In genomic region chr6:119116712-119117281, GRCh38 we compare ENCODE assay signal across 11 cellular contexts. TPM values are rescaled to one million over a fixed set of nuclear protein-coding genes. Genes with fewer than 3 reads are reported as not detected.
DNase-seq lines count a peak whose midpoint lies in the region; ATAC-seq and TF ChIP-seq lines count a peak whose summit lies in the region.
"Had no signal": no experiment of that assay in that cellular context is flagged by ENCODE, and none has a peak within 500 bp of the region (broad histone marks: within the 10 kb centered on the region; RNA-seq: fewer than 3 reads in every experiment).

No MANE protein-coding gene starts in this region.

- no peak for TF ChIP-seq EP300 in SK-N-SH (IDR thresholded peaks at IDR 0.05; ENCODE audit: borderline replicate concordance in 1 of 2, low read depth in 1 of 2, low read length in 1 of 2)

- H3K9me3 ChIP-seq in SK-N-SH, result no peaks in the 10 kb centered on the region
- H3K9me3 ChIP-seq: adrenal gland, thoracic aorta had no signal

- H3K36me3 Mint-ChIP-seq in progenitor cell of endocrine pancreas (ENCODE audit: insufficient read depth), result no peaks in the 10 kb centered on the region

- no peaks in the 10 kb centered on the region for H3K9me3 Mint-ChIP-seq in progenitor cell of endocrine pancreas (ENCODE audit: low read depth)

- TF ChIP-seq RAD21 in SK-N-SH (IDR thresholded peaks at IDR 0.05; ENCODE audit: low read length), result no peak

- H3K27me3 ChIP-seq in SK-N-SH (ENCODE audit: insufficient read depth), result no peaks in the 10 kb centered on the region
- H3K27me3 ChIP-seq: adrenal gland had no signal

- H3K27ac Mint-ChIP-seq in progenitor cell of endocrine pancreas, result no peak overlapping the region

- H2AFZ ChIP-seq in SK-N-SH (ENCODE audit: low read depth), result no peak overlapping the region

- TF ChIP-seq CTCF in SK-N-SH (IDR thresholded peaks at IDR 0.05), result peak; percentile 45
- peak; percentile 34; the same call in 1 of the 2 replicates for TF ChIP-seq CTCF in LNCAP (IDR thresholded peaks at IDR 0.05)
- peak; percentile 44 for TF ChIP-seq CTCF in progenitor cell of endocrine pancreas (IDR thresholded peaks at IDR 0.05; ENCODE audit: unreplicated experiment)

- 77% methylated on average over 3 of the region's 3 CpGs for WGBS in SK-N-SH (ENCODE audit: low lambda C conversion rate)

- no peaks in the 10 kb centered on the region for H3K9me2 ChIP-seq in SK-N-SH

- H3K27me3 Mint-ChIP-seq in progenitor cell of endocrine pancreas, result peaks cover 20% of the 10 kb centered on the region

- H3K79me2 ChIP-seq in SK-N-SH (ENCODE audit: insufficient read depth), result no peaks in the 10 kb centered on the region

- H3K4me2 ChIP-seq in SK-N-SH, result no peak overlapping the region

- no peak overlapping the region for H3K4me3 Mint-ChIP-seq in progenitor cell of endocrine pancreas (ENCODE audit: low read depth)

- DNase-seq in SK-N-SH (no peak), dermis microvascular lymphatic vessel endothelial cell (ENCODE audit: low read depth in 2 of 2) (peak; percentile 30 to 56), progenitor cell of endocrine pancreas (ENCODE audit: low spot score, unreplicated experiment) (no peak), NCI-H1048 (lab: John Stamatoyannopoulos, UW) (no peak), NCI-H1694 treated with DMSO at 0.1 percent for 48 hours (lab: John Stamatoyannopoulos, UW) (no peak)
- DNase-seq: ACHN, adrenal gland had no signal

- H3K27ac ChIP-seq in SK-N-SH (ENCODE audit: low read depth in 2 of 2, low read length in 1 of 2), result no peak overlapping the region
- H3K27ac ChIP-seq: adrenal gland, thoracic aorta had no signal

- H3K4me1 Mint-ChIP-seq in progenitor cell of endocrine pancreas (ENCODE audit: low read depth), result no peaks in the 10 kb centered on the region

- H3F3A ChIP-seq in SK-N-SH (replicated peaks; ENCODE audit: insufficient read depth), result no peaks in the 10 kb centered on the region

- H3K4me1 ChIP-seq in SK-N-SH (ENCODE audit: control insufficient read depth in 1 of 2, insufficient read depth in 2 of 2, low read depth in 1 of 2, low read length in 1 of 2), result no peaks in the 10 kb centered on the region
- H3K4me1 ChIP-seq: adrenal gland had no signal

- no peaks in the 10 kb centered on the region for H3K36me3 ChIP-seq in SK-N-SH (replicated peaks in 1 of 2; ENCODE audit: control insufficient read depth in 1 of 2, insufficient read depth in 2 of 2, low read length in 1 of 2)
- H3K36me3 ChIP-seq: adrenal gland, thoracic aorta had no signal

- POLR2A ChIA-PET in SK-N-SH (lab: Yijun Ruan, JAX), result no interaction called here

- H3K9ac ChIP-seq in SK-N-SH, result no peak overlapping the region

- CTCF ChIA-PET in SK-N-SH (lab: Yijun Ruan, JAX), result interaction anchor here (0.6 to 4.0 kb wide), 3 partner anchors 13 to 1852 kb away, joined by 3 to 21 read pairs (median 4); partner anchors contain the start of gene FAM184A

- ATAC-seq in SK-N-SH treated with all-trans-retinoic acid at 6 μM for 48 hours (no peak; the same call in 2 of the 3 replicates), HG03196 (IDR thresholded peaks at IDR 0.05; ENCODE audit: unreplicated experiment) (no peak)

- H3K4me3 ChIP-seq in SK-N-SH (ENCODE audit: low read depth in 2 of 2, low read length in 1 of 2), result no peak overlapping the region
- H3K4me3 ChIP-seq: adrenal gland, thoracic aorta had no signal

- no peaks in the 10 kb centered on the region for H4K20me1 ChIP-seq in SK-N-SH (ENCODE audit: insufficient read depth)

TF ChIP-seq in SK-N-SH, 30 proteins besides CTCF, POLR2A, EP300 and RAD21 (continues in another document):
- no peak for TF ChIP-seq IRF3 (IDR thresholded peaks at IDR 0.05; ENCODE audit: low read depth, low read length)
- TF ChIP-seq USF1 (IDR thresholded peaks at IDR 0.05; ENCODE audit: borderline replicate concordance, low read depth), result no peak
- TF ChIP-seq ZBTB33 (IDR thresholded peaks at IDR 0.05; ENCODE audit: borderline replicate concordance, low read depth), result no peak
- TF ChIP-seq JUND (IDR thresholded peaks at IDR 0.05), result no peak

TF ChIP-seq in SK-N-SH treated with all-trans-retinoic acid at 6 μM for 48 hours, 23 proteins besides CTCF, POLR2A, EP300 and RAD21:
- TF ChIP-seq ZNF70 (CRISPR knock-in tag; IDR thresholded peaks at IDR 0.05) (no peak), POU6F1 (CRISPR knock-in tag; IDR thresholded peaks at IDR 0.05; ENCODE audit: borderline replicate concordance, low read depth) (no peak), PPARA (CRISPR knock-in tag; IDR thresholded peaks at IDR 0.05; ENCODE audit: borderline replicate concordance) (no peak), BACH2 (CRISPR knock-in tag; IDR thresholded peaks at IDR 0.05; ENCODE audit: borderline replicate concordance) (no peak), GLIS3 (CRISPR knock-in tag; IDR thresholded peaks at IDR 0.05) (no peak), ARNTL (CRISPR knock-in tag; IDR thresholded peaks at IDR 0.05; ENCODE audit: borderline replicate concordance, low read depth) (no peak), ZNF8 (CRISPR knock-in tag; IDR thresholded peaks at IDR 0.05) (no peak), CSRNP3 (CRISPR knock-in tag; IDR thresholded peaks at IDR 0.05) (no peak), ZFP3 (CRISPR knock-in tag; IDR thresholded peaks at IDR 0.05) (no peak), ZNF565 (CRISPR knock-in tag; conservative IDR thresholded peaks at IDR 0.05; ENCODE audit: low read depth) (no peak), ZC3H10 (CRISPR knock-in tag; IDR thresholded peaks at IDR 0.05) (no peak), CREB5 (CRISPR knock-in tag; IDR thresholded peaks at IDR 0.05; ENCODE audit: low read depth) (no peak), OSR1 (CRISPR knock-in tag; IDR thresholded peaks at IDR 0.05) (no peak)

RNA-seq across cellular contexts. Expression of gene FAM184A, which starts 38.3 kb away (rescaled TPM):
- 0.38 and 0.49 TPM in 2 replicates for polyA plus RNA-seq in SK-N-SH (2012; rRNA removed)
- 0.62 and 0.76 TPM in 2 replicates for polyA plus RNA-seq in SK-N-SH (2012; cell fraction: cytosol; rRNA removed)
- 0.82 and 1.1 TPM in 2 replicates for polyA plus RNA-seq in SK-N-SH (2012; cell fraction: nucleus; rRNA removed)
- total RNA-seq in dermis microvascular lymphatic vessel endothelial cell, result 0.13 and 0.25 TPM in 2 replicates
- total RNA-seq in progenitor cell of endocrine pancreas, result 20.9 and 23.0 TPM in 2 replicates

Comparison
In these comparisons a context has a peak if more than half of its experiments do, and no peak if none do; other contexts are left out.
1. DNase-seq: peak in dermis microvascular lymphatic vessel endothelial cell (2 of 2); none in SK-N-SH (single experiment), progenitor cell of endocrine pancreas (single experiment), NCI-H1048 (single experiment) and NCI-H1694 treated with DMSO at 0.1 percent for 48 hours (single experiment).
2. RNA of gene FAM184A, which starts 38.3 kb away (total RNA-seq): 20.9 to 23.0 TPM in progenitor cell of endocrine pancreas; 0.13 to 0.25 TPM in dermis microvascular lymphatic vessel endothelial cell; every median in the first group is over 10 times any median in the second.
3. Peak in every context shown above with its lines, with median percentiles within 50 percentile points of each other: CTCF ChIP-seq.